ENCODE assay signal across 8 cellular contexts in the genomic region with DNA sequence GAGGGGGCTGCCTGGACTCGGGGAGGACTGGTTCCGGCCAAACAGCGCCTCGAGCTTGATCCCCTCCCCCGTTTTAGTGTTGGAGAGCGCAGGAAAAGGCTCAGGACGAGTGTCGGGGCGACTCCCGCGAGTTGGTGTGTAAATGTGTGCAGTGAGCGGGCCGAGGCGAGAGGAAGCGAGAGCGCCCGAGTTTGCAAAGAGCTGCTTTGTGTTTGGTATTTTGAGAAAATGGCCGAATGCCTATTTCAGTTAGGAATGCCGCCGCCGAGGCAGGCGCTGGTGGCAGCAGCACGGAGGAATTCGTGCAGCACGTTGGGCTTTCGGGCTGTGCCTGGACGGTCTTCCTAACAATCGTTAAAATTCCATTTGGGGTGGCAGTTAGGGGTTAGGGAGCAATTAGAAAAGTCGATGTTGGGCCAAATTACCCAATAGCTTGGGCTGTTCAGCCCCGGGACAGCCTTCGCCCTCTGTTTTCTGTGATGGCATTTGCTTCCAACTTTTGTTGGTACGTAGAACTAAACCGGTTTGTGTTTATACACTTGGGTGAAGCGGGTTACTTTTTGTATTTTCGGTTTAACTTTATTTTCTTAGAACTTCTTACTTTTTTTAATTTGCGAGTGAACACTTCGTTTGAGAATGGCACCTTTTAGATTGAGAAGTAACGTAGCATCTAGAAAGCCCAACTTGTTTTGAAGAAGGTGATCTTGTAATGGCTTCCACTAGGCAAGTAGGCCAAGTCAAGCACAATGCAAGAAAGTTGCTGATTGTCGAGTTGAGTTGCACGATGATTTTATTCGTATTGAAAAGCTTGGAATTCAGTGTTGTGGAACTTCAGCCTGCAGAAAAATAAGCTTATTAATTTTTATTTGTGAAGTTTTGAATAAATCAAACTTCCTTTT. TPM values are rescaled to one million over a fixed set of nuclear protein-coding genes. Genes with fewer than 3 reads are reported as not detected.
DNase-seq lines count a peak whose midpoint lies in the region; ATAC-seq and TF ChIP-seq lines count a peak whose summit lies in the region.

No MANE protein-coding gene starts in this region.

- peaks cover 57% of the 10 kb centered on the region for H3K4me1 ChIP-seq in CD8-positive, alpha-beta memory T cell (ENCODE audit: insufficient read depth, low read length)
- peaks cover 3% of the 10 kb centered on the region for H3K4me1 ChIP-seq in RWPE2 (ENCODE audit: insufficient read depth, poor library complexity, severe bottlenecking)
- H3K4me1 ChIP-seq in right cardiac atrium (ENCODE audit: control insufficient read depth, insufficient read depth, low read length): peaks cover 10% of the 10 kb centered on the region

- H3K4me3 ChIP-seq in CD8-positive, alpha-beta memory T cell (ENCODE audit: low read length): peak overlapping the region; percentile 71
- H3K4me3 ChIP-seq in RWPE2 (ENCODE audit: severe bottlenecking) (peak overlapping the region; percentile 99), astrocyte of the cerebellum (ENCODE audit: low read depth, low read length) (peak overlapping the region; percentile 92), right cardiac atrium (ENCODE audit: low read length) (peak overlapping the region; percentile 99)

- TF ChIP-seq CTCF in RWPE2 (IDR thresholded peaks at IDR 0.05; ENCODE audit: poor library complexity, severe bottlenecking) (peak; percentile 25), astrocyte of the cerebellum (IDR thresholded peaks at IDR 0.05; ENCODE audit: low read depth, low read length, missing control alignments) (no peak)

- peak overlapping the region; percentile 91 to 99 (median 97) for H3K4me3 Mint-ChIP-seq in CD8-positive, alpha-beta memory T cell

- H3K36me3 Mint-ChIP-seq in CD8-positive, alpha-beta memory T cell: peaks cover 0 to 29% (median 3%) of the 10 kb centered on the region in 3 donors

- intact Hi-C loops in right cardiac atrium (cut with DNase I): no loop called here

- ATAC-seq in HG03354 (IDR thresholded peaks at IDR 0.05; ENCODE audit: poor library complexity, severe bottlenecking, unreplicated experiment): peak; percentile 40
- peak; percentile 41 for ATAC-seq in RWPE2 (ENCODE audit: low read depth)
- ATAC-seq in right cardiac atrium: peak; percentile 28 to 32

- POLR2A ChIA-PET in CD8-positive, alpha-beta memory T cell (lab: Charles Lee): interaction anchor here (0.6 to 4.3 kb wide), 7 partner anchors 69 to 1364 kb away, joined by 3 to 107 read pairs (median 6); a partner anchor contains a TSS

- H3K27me3 Mint-ChIP-seq in CD8-positive, alpha-beta memory T cell: peaks cover 0 to 5% of the 10 kb centered on the region in 2 donors

- H3K9me3 Mint-ChIP-seq in CD8-positive, alpha-beta memory T cell: no peaks in the 10 kb centered on the region

- in situ Hi-C loops in astrocyte of the cerebellum (cut with HindIII; ENCODE audit: low sequenced_read_pairs): no loop called here

- CTCF ChIA-PET in CD8-positive, alpha-beta memory T cell (lab: Charles Lee): interaction anchor here (0.7 to 3.9 kb wide), 5 partner anchors 11 to 473 kb away, joined by 3 to 51 read pairs (median 7); a partner anchor contains a TSS

- H3K27me3 ChIP-seq in CD8-positive, alpha-beta memory T cell (ENCODE audit: insufficient read depth, low read length, poor library complexity, severe bottlenecking): no peaks in the 10 kb centered on the region
- H3K27me3 ChIP-seq in RWPE2 (ENCODE audit: insufficient read depth, poor library complexity, severe bottlenecking) (no peaks in the 10 kb centered on the region), right cardiac atrium (ENCODE audit: control insufficient read depth, insufficient read depth) (no peaks in the 10 kb centered on the region)

- peak in 4 of 5 donors; percentile 27 to 68 (median 44) for DNase-seq in CD8-positive, alpha-beta memory T cell
- peak; percentile 61 for DNase-seq in GM19240 (ENCODE audit: insufficient read length, low spot score)
- peak; percentile 62 for DNase-seq in RWPE2 (ENCODE audit: low spot score)
- DNase-seq in astrocyte of the cerebellum (ENCODE audit: low read depth): peak; percentile 16
- DNase-seq in right cardiac atrium: peak; percentile 55 to 81 (median 80)
- DNase-seq in putamen (ENCODE audit: low spot score): peak; percentile 56
- DNase-seq in NCI-H187 (lab: John Stamatoyannopoulos, UW): no peak

- H3K27ac ChIP-seq in CD8-positive, alpha-beta memory T cell (ENCODE audit: low read depth, low read length): peak overlapping the region; percentile 81
- H3K27ac ChIP-seq in RWPE2 (ENCODE audit: poor library complexity, severe bottlenecking) (peak overlapping the region; percentile 83), right cardiac atrium (ENCODE audit: low read length) (peak overlapping the region; percentile 95)

- no peaks in the 10 kb centered on the region for H3K9me3 ChIP-seq in CD8-positive, alpha-beta memory T cell (ENCODE audit: low read length)
- H3K9me3 ChIP-seq in RWPE2 (ENCODE audit: severe bottlenecking) (no peaks in the 10 kb centered on the region), right cardiac atrium (ENCODE audit: control insufficient read depth, low read length) (no peaks in the 10 kb centered on the region)

- 1% methylated on average over 41 of the region's 41 CpGs for WGBS in right cardiac atrium

- no peaks in the 10 kb centered on the region for H3K36me3 ChIP-seq in CD8-positive, alpha-beta memory T cell (ENCODE audit: insufficient read depth, low read length)
- H3K36me3 ChIP-seq in RWPE2 (ENCODE audit: low read depth): peaks cover 24% of the 10 kb centered on the region

- H3K27ac Mint-ChIP-seq in CD8-positive, alpha-beta memory T cell: peak overlapping the region; percentile 89 to 99 (median 96)

- peaks cover 49 to 64% (median 59%) of the 10 kb centered on the region in 3 donors for H3K4me1 Mint-ChIP-seq in CD8-positive, alpha-beta memory T cell

RNA-seq across cellular contexts. Expression of a gene that starts 1.6 kb away (rescaled TPM):
- 10 to 100 TPM; 45.2 to 46.6 TPM for total RNA-seq in CD8-positive, alpha-beta memory T cell
- polyA plus RNA-seq in CD8-positive, alpha-beta memory T cell: 177 TPM
- total RNA-seq in right cardiac atrium: 10 to 100 TPM; 30.8 to 35.4 (median 34.6) TPM
- 5.6 TPM for polyA plus RNA-seq in right cardiac atrium

Comparison
In these comparisons a context has a peak if more than half of its experiments do, and no peak if none do; other contexts are left out.
1. DNase-seq: peak in CD8-positive, alpha-beta memory T cell (4 of 5), GM19240 (single experiment), RWPE2 (single experiment), astrocyte of the cerebellum (single experiment), right cardiac atrium (3 of 3) and putamen (single experiment); none in NCI-H187 (0 of 2).
2. Peak in every context shown above with its lines, with median percentiles within 50 percentile points of each other: H3K27ac ChIP-seq, H3K4me3 ChIP-seq and ATAC-seq.